17 cellular contexts compared by ENCODE assay signal in the genomic region with DNA sequence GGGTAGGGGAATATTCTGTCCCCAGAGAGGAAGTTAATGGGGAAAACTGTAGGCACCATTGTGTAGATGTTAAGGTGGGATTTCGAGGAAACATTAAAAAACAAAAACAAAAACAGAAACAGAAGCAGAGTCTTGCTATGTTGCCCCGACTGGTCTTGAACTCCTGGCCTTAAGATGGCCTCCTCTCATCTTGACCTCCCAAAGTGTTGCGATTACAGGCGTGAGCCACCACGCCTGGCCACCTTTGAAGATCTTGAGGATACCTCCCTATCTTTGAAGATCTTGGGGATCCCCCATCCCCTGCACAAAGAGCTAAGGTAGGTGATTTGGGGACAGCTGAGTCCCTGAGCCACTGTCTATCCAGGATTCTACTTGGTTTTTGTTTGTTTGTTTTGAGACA. TPM values are rescaled to one million over a fixed set of nuclear protein-coding genes. Genes with fewer than 3 reads are reported as not detected.
DNase-seq lines count a peak whose midpoint lies in the region; ATAC-seq and TF ChIP-seq lines count a peak whose summit lies in the region.
"Had no signal": no experiment of that assay in that cellular context is flagged by ENCODE, and none has a peak within 500 bp of the region (broad histone marks: within the 10 kb centered on the region; RNA-seq: fewer than 3 reads in every experiment).

No MANE protein-coding gene starts in this region.

- no peaks in the 10 kb centered on the region for H3K9me3 ChIP-seq in CD4-positive, CD25-positive, alpha-beta regulatory T cell (ENCODE audit: control insufficient read depth in 2 of 2, low read length in 2 of 2)
- H3K9me3 ChIP-seq: uterus had no signal

- no peak for TF ChIP-seq CTCF in GM12864 (IDR thresholded peaks at IDR 0.05; ENCODE audit: low read depth, low read length, missing control alignments)
- TF ChIP-seq CTCF in activated B cell treated with CpG ODN at 0.5 μM for 24 hours (IDR thresholded peaks at IDR 0.05): no peak
- TF ChIP-seq CTCF in brain microvascular endothelial cell (IDR thresholded peaks at IDR 0.05; ENCODE audit: low read depth, low read length, missing control alignments): no peak

- DNase-seq in CD4-positive, CD25-positive, alpha-beta regulatory T cell: no peak
- DNase-seq in GM12864 (ENCODE audit: low read depth) (no peak), activated B cell treated with CpG ODN at 0.5 μM for 24 hours (no peak), memory B cell (ENCODE audit: low spot score in 2 of 2) (no peak), brain microvascular endothelial cell (no peak), NCI-H1694 treated with DMSO at 0.1 percent for 48 hours (lab: John Stamatoyannopoulos, UW) (no peak)
- DNase-seq: hypothalamus, NCI-H187 treated with DMSO at 0.1 percent for 48 hours, NCI-H526 treated with DMSO at 0.1 percent for 48 hours, T1000, uterus had no signal

- no peaks in the 10 kb centered on the region for H3K27me3 Mint-ChIP-seq in CD4-positive, CD25-positive, alpha-beta regulatory T cell
- no peaks in the 10 kb centered on the region for H3K27me3 Mint-ChIP-seq in activated B cell treated with CpG ODN at 0.5 μM for 24 hours
- H3K27me3 Mint-ChIP-seq in memory B cell: no peaks in the 10 kb centered on the region

- no peak for ATAC-seq in CD4-positive, CD25-positive, alpha-beta regulatory T cell (ENCODE audit: low read depth in 2 of 2)
- no peak for ATAC-seq in activated B cell treated with CpG ODN at 0.5 μM for 24 hours (ENCODE audit: low read depth)
- ATAC-seq in memory B cell (ENCODE audit: low read depth): no peak
- no peak for ATAC-seq in GM21737 (IDR thresholded peaks at IDR 0.05; ENCODE audit: unreplicated experiment)
- ATAC-seq in SK-N-SH treated with all-trans-retinoic acid at 6 μM for 48 hours: no peak
- ATAC-seq: left lobe of liver had no signal

- no peaks in the 10 kb centered on the region for H3K36me3 Mint-ChIP-seq in CD4-positive, CD25-positive, alpha-beta regulatory T cell
- peaks cover 15% of the 10 kb centered on the region for H3K36me3 Mint-ChIP-seq in activated B cell treated with CpG ODN at 0.5 μM for 24 hours (ENCODE audit: low read depth)
- peaks cover 2% of the 10 kb centered on the region for H3K36me3 Mint-ChIP-seq in memory B cell

- H3K27ac Mint-ChIP-seq in CD4-positive, CD25-positive, alpha-beta regulatory T cell: peak overlapping the region; percentile 97 to 98 (median 98)
- peak overlapping the region; percentile 92 for H3K27ac Mint-ChIP-seq in activated B cell treated with CpG ODN at 0.5 μM for 24 hours
- peak overlapping the region; percentile 92 for H3K27ac Mint-ChIP-seq in memory B cell

- H3K36me3 ChIP-seq in CD4-positive, CD25-positive, alpha-beta regulatory T cell (ENCODE audit: control insufficient read depth, insufficient read depth, low read length): peaks cover 13% of the 10 kb centered on the region
- no peaks in the 10 kb centered on the region for H3K36me3 ChIP-seq in brain microvascular endothelial cell (replicated peaks)
- H3K36me3 ChIP-seq: uterus had no signal

- H3K4me3 Mint-ChIP-seq in CD4-positive, CD25-positive, alpha-beta regulatory T cell: peak overlapping the region; percentile 97 to 98 (median 98)
- H3K4me3 Mint-ChIP-seq in activated B cell treated with CpG ODN at 0.5 μM for 24 hours (peak overlapping the region; percentile 97), memory B cell (peak overlapping the region; percentile 97)

- peaks cover 0 to 44% (median 24%) of the 10 kb centered on the region in 4 donors for H3K4me1 Mint-ChIP-seq in CD4-positive, CD25-positive, alpha-beta regulatory T cell
- H3K4me1 Mint-ChIP-seq in activated B cell treated with CpG ODN at 0.5 μM for 24 hours (peaks cover 28% of the 10 kb centered on the region), memory B cell (peaks cover 14% of the 10 kb centered on the region)

- H3K27ac ChIP-seq in CD4-positive, CD25-positive, alpha-beta regulatory T cell (ENCODE audit: insufficient read depth, low read length, poor library complexity, severe bottlenecking): peak overlapping the region; percentile 76
- no peak overlapping the region for H3K27ac ChIP-seq in brain microvascular endothelial cell
- H3K27ac ChIP-seq: coronary artery, KMS-11, uterus had no signal

- CTCF ChIA-PET in activated B cell treated with CpG ODN at 0.5 μM for 24 hours (lab: Charles Lee): no interaction called here

- no peaks in the 10 kb centered on the region for H3K9me3 Mint-ChIP-seq in CD4-positive, CD25-positive, alpha-beta regulatory T cell
- H3K9me3 Mint-ChIP-seq in activated B cell treated with CpG ODN at 0.5 μM for 24 hours (no peaks in the 10 kb centered on the region), memory B cell (no peaks in the 10 kb centered on the region)
- H3K9me3 Mint-ChIP-seq: H9 had no signal

- peaks cover 21% of the 10 kb centered on the region for H3K4me1 ChIP-seq in CD4-positive, CD25-positive, alpha-beta regulatory T cell (ENCODE audit: control insufficient read depth, insufficient read depth, low read length, poor library complexity, severe bottlenecking)
- H3K4me1 ChIP-seq: uterus had no signal

- POLR2A ChIA-PET in activated B cell treated with CpG ODN at 0.5 μM for 24 hours (lab: Charles Lee): interaction anchor here (0.5 to 2.1 kb wide), 3 partner anchors 40 to 69 kb away, joined by 3 to 7 read pairs (median 5); partner anchors contain the start of genes ICAM1 and TYK2

- intact Hi-C loops in activated B cell treated with CpG ODN at 0.5 μM for 24 hours (cut with micrococcal nuclease): loop anchor here (5.0 kb wide), 1 partner anchor 32 kb away; no protein-coding TSS in a partner anchor

- H3K27me3 ChIP-seq in CD4-positive, CD25-positive, alpha-beta regulatory T cell (ENCODE audit: control insufficient read depth, insufficient read depth, low read length): no peaks in the 10 kb centered on the region
- no peaks in the 10 kb centered on the region for H3K27me3 ChIP-seq in brain microvascular endothelial cell (replicated peaks)
- H3K27me3 ChIP-seq: uterus had no signal

- in situ Hi-C loops in brain microvascular endothelial cell (cut with HindIII; ENCODE audit: low pct_ligation_motif_present, low sequenced_read_pairs): no loop called here

- peak overlapping the region; percentile 98 for H3K4me3 ChIP-seq in CD4-positive, CD25-positive, alpha-beta regulatory T cell (ENCODE audit: low read depth, low read length)
- H3K4me3 ChIP-seq in GM12864 (ENCODE audit: low read depth, low read length) (peak overlapping the region; percentile 69; the same call in 1 of the 2 replicates), brain microvascular endothelial cell (ENCODE audit: low read depth, low read length) (no peak overlapping the region)
- H3K4me3 ChIP-seq: coronary artery, uterus had no signal

TF ChIP-seq in SK-N-SH treated with all-trans-retinoic acid at 6 μM for 48 hours, 23 proteins besides CTCF, POLR2A, EP300 and RAD21 (continues in another document):
- TF ChIP-seq, protein P1, sequence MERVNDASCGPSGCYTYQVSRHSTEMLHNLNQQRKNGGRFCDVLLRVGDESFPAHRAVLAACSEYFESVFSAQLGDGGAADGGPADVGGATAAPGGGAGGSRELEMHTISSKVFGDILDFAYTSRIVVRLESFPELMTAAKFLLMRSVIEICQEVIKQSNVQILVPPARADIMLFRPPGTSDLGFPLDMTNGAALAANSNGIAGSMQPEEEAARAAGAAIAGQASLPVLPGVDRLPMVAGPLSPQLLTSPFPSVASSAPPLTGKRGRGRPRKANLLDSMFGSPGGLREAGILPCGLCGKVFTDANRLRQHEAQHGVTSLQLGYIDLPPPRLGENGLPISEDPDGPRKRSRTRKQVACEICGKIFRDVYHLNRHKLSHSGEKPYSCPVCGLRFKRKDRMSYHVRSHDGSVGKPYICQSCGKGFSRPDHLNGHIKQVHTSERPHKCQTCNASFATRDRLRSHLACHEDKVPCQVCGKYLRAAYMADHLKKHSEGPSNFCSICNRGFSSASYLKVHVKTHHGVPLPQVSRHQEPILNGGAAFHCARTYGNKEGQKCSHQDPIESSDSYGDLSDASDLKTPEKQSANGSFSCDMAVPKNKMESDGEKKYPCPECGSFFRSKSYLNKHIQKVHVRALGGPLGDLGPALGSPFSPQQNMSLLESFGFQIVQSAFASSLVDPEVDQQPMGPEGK (CRISPR knock-in tag; IDR thresholded peaks at IDR 0.05; ENCODE audit: borderline replicate concordance): no peak
- TF ChIP-seq, protein P2, sequence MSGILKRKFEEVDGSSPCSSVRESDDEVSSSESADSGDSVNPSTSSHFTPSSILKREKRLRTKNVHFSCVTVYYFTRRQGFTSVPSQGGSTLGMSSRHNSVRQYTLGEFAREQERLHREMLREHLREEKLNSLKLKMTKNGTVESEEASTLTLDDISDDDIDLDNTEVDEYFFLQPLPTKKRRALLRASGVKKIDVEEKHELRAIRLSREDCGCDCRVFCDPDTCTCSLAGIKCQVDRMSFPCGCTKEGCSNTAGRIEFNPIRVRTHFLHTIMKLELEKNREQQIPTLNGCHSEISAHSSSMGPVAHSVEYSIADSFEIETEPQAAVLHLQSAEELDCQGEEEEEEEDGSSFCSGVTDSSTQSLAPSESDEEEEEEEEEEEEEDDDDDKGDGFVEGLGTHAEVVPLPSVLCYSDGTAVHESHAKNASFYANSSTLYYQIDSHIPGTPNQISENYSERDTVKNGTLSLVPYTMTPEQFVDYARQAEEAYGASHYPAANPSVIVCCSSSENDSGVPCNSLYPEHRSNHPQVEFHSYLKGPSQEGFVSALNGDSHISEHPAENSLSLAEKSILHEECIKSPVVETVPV (CRISPR knock-in tag; IDR thresholded peaks at IDR 0.05): no peak
- TF ChIP-seq ZNF70 (CRISPR knock-in tag; IDR thresholded peaks at IDR 0.05) (no peak), PPARA (CRISPR knock-in tag; IDR thresholded peaks at IDR 0.05; ENCODE audit: borderline replicate concordance) (no peak), GLIS3 (CRISPR knock-in tag; IDR thresholded peaks at IDR 0.05) (no peak)

RNA-seq across cellular contexts. Expression of gene ICAM3, which starts 0.6 kb away (rescaled TPM):
- total RNA-seq in CD4-positive, CD25-positive, alpha-beta regulatory T cell: 218 TPM
- 100 to 1,000 TPM; 239 to 288 (median 270) TPM for polyA plus RNA-seq in CD4-positive, CD25-positive, alpha-beta regulatory T cell
- total RNA-seq in activated B cell treated with CpG ODN at 0.5 μM for 24 hours: 147 and 166 TPM in 2 replicates

RNA-seq across cellular contexts. Expression of gene RAVER1, which starts 6.6 kb away (rescaled TPM):
- total RNA-seq in CD4-positive, CD25-positive, alpha-beta regulatory T cell: 39.0 TPM
- 10 to 100 TPM; 10.6 to 13.6 (median 10.7) TPM for polyA plus RNA-seq in CD4-positive, CD25-positive, alpha-beta regulatory T cell
- total RNA-seq in activated B cell treated with CpG ODN at 0.5 μM for 24 hours: 77.0 and 80.8 TPM in 2 replicates

RNA-seq across cellular contexts. Expression of gene FDX2, which starts 24.2 kb away (rescaled TPM):
- 3.5 TPM for total RNA-seq in CD4-positive, CD25-positive, alpha-beta regulatory T cell
- 10 to 100 TPM; 13.1 to 16.5 (median 13.5) TPM for polyA plus RNA-seq in CD4-positive, CD25-positive, alpha-beta regulatory T cell
- 12.8 and 15.0 TPM in 2 replicates for total RNA-seq in activated B cell treated with CpG ODN at 0.5 μM for 24 hours

RNA-seq across cellular contexts. Expression of gene ZGLP1, which starts 30.4 kb away (rescaled TPM):
- 2.8 TPM for total RNA-seq in CD4-positive, CD25-positive, alpha-beta regulatory T cell
- polyA plus RNA-seq in CD4-positive, CD25-positive, alpha-beta regulatory T cell: under 1 TPM in 1 of 4 donors, not detected in 3; 0.32 TPM
- 4.5 and 5.1 TPM in 2 replicates for total RNA-seq in activated B cell treated with CpG ODN at 0.5 μM for 24 hours

RNA-seq across cellular contexts. Expression of gene TYK2, which starts 40.4 kb away (rescaled TPM):
- total RNA-seq in CD4-positive, CD25-positive, alpha-beta regulatory T cell: 304 TPM
- 10 to 100 TPM; 50.3 to 58.3 (median 53.9) TPM for polyA plus RNA-seq in CD4-positive, CD25-positive, alpha-beta regulatory T cell
- 302 and 356 TPM in 2 replicates for total RNA-seq in activated B cell treated with CpG ODN at 0.5 μM for 24 hours
